ENCODE assay signal across 18 cellular contexts in genomic region chr2:1045109-1045508, GRCh38.
DNase-seq lines count a peak whose midpoint lies in the region; ATAC-seq and TF ChIP-seq lines count a peak whose summit lies in the region.
"Had no signal": no experiment of that assay in that cellular context is flagged by ENCODE, and none has a peak within 500 bp of the region (broad histone marks: within the 10 kb centered on the region; RNA-seq: fewer than 3 reads in every experiment).

No MANE protein-coding gene starts in this region.

- DNase-seq in dermis blood vessel endothelial cell (no peak), EL (no peak), adrenal gland (no peak)
- no peak for DNase-seq in stimulated activated naive CD4-positive, alpha-beta T cell treated with Interleukin-2 at 50 U/mL for 16 hours (lab: John Stamatoyannopoulos, UW)
- DNase-seq: effector memory CD8-positive, alpha-beta T cell; HCEC 1CT; KBM-7; left cardiac atrium; NCI-H1092 treated with DMSO at 0.1 percent for 48 hours; NCI-H2171; ovary had no signal

- no peaks in the 10 kb centered on the region for H3K36me3 ChIP-seq in adrenal gland (replicated peaks in 1 of 2)
- H3K36me3 ChIP-seq: ovary, vagina had no signal

- H3K27me3 ChIP-seq in adrenal gland = no peaks in the 10 kb centered on the region
- H3K27me3 ChIP-seq: ovary, vagina had no signal

- TF ChIP-seq CTCF in adrenal gland (IDR thresholded peaks at IDR 0.05) = no peak

- H3K4me1 ChIP-seq in adrenal gland (replicated peaks in 1 of 2) = no peaks in the 10 kb centered on the region
- H3K4me1 ChIP-seq: vagina had no signal

- WGBS in adrenal gland, 4 donors = 64 to 77% (median 67%) methylated on average over 1 of the region's 1 CpG

- ATAC-seq in GM18868 (IDR thresholded peaks at IDR 0.05; ENCODE audit: unreplicated experiment) (peak; percentile 88), GM21447 (IDR thresholded peaks at IDR 0.05; ENCODE audit: unreplicated experiment) (peak; percentile 83), HG03045 (IDR thresholded peaks at IDR 0.05; ENCODE audit: unreplicated experiment) (peak; percentile 53), HG03575 (IDR thresholded peaks at IDR 0.05; ENCODE audit: extremely low read depth, insufficient number of reproducible peaks, low FRiP score, unreplicated experiment) (peak; percentile 62)
- ATAC-seq: effector memory CD8-positive, alpha-beta T cell; left cardiac atrium; stimulated activated memory B cell treated with anti-CD40 and anti-IgM and Interleukin-4, amounts not matched to agents 10 μg/mL and 1 μg/mL and 100 μg/mL, for 72 hours had no signal

- H3K4me3 ChIP-seq in adrenal gland = no peak overlapping the region
- H3K4me3 ChIP-seq: ovary, skin epidermis, vagina had no signal

- intact Hi-C loops in adrenal gland (cut with DNase I) = no loop called here

- H3K9me3 ChIP-seq in adrenal gland (replicated peaks in 1 of 3) = no peaks in the 10 kb centered on the region
- H3K9me3 ChIP-seq: ovary, vagina had no signal

- no peak for TF ChIP-seq POLR2A in adrenal gland (IDR thresholded peaks at IDR 0.05)

- no peak overlapping the region for H3K27ac ChIP-seq in adrenal gland
- H3K27ac ChIP-seq: ovary, skin epidermis, vagina had no signal
